In genomic region chr6:43725643-43726580, GRCh38 we compare ENCODE assay signal across 10 cellular contexts. TPM values are rescaled to one million over a fixed set of nuclear protein-coding genes. Genes with fewer than 3 reads are reported as not detected.
DNase-seq lines count a peak whose midpoint lies in the region; TF ChIP-seq lines count a peak whose summit lies in the region.
"Had no signal": no experiment of that assay in that cellular context is flagged by ENCODE, and none has a peak within 500 bp of the region (broad histone marks: within the 10 kb centered on the region; RNA-seq: fewer than 3 reads in every experiment).

No MANE protein-coding gene starts in this region.

- peaks cover 33% of the 10 kb centered on the region for H3K4me1 Mint-ChIP-seq in MCF 10A (ENCODE audit: insufficient read depth, unreplicated experiment)

- H3K9me3 Mint-ChIP-seq in MCF 10A (ENCODE audit: unreplicated experiment): no peaks in the 10 kb centered on the region

- no peaks in the 10 kb centered on the region for H3K27me3 ChIP-seq in prostate gland (replicated peaks; ENCODE audit: insufficient read depth)

- no peaks in the 10 kb centered on the region for H3K9me3 ChIP-seq in prostate gland

- peaks cover 6% of the 10 kb centered on the region for H3K27me3 Mint-ChIP-seq in MCF 10A (ENCODE audit: insufficient read depth, unreplicated experiment)

- no peak for TF ChIP-seq POLR2A in NB4 (IDR thresholded peaks at IDR 0.05; ENCODE audit: extremely low read depth, insufficient read length)
- TF ChIP-seq POLR2A in prostate gland (IDR thresholded peaks at IDR 0.05): no peak

- POLR2A ChIA-PET in MCF 10A (lab: Yijun Ruan, JAX): interaction anchor here (0.5 to 2.6 kb wide), 14 partner anchors 12 to 520 kb away, joined by 3 to 55 read pairs (median 6); partner anchors contain the start of genes GTPBP2, MRPS18A and VEGFA

- 84% methylated on average over 7 of the region's 7 CpGs for WGBS in prostate gland

- H3K4me3 ChIP-seq in NB4 (ENCODE audit: low read depth, low read length) (peak overlapping the region; percentile 21), prostate gland (no peak overlapping the region)

- peak overlapping the region; percentile 42 for H3K4me3 Mint-ChIP-seq in MCF 10A (ENCODE audit: unreplicated experiment)

- BruUV-seq in MCF 10A (replicated peaks; lab: Mats Ljungman, UMichigan): no TSS peak

- H3K36me3 Mint-ChIP-seq in MCF 10A (ENCODE audit: insufficient read depth, unreplicated experiment): no peaks in the 10 kb centered on the region

- peaks cover 16% of the 10 kb centered on the region for H3K4me1 ChIP-seq in prostate gland (replicated peaks)

- DNase-seq in NCI-H2107 treated with DMSO at 0.1 percent for 48 hours (lab: John Stamatoyannopoulos, UW; ENCODE audit: unreplicated experiment) (peak; percentile 39), NCI-H2107 (lab: John Stamatoyannopoulos, UW) (no peak), NB4 (ENCODE audit: low read depth) (no peak), MCF 10A (ENCODE audit: unreplicated experiment) (no peak), prostate gland (ENCODE audit: low spot score) (no peak), LoVo (ENCODE audit: low spot score) (no peak), amygdala (lab: John Stamatoyannopoulos, UW) (no peak)
- no peak for DNase-seq in stimulated activated CD4-positive, alpha-beta T cell treated with anti-CD3 and anti-CD28 coated beads, Interleukin-1b, Interleukin-23, amount 100 ng/mL, for 48 hours
- DNase-seq: 8988T, retina had no signal

- CTCF ChIA-PET in MCF 10A (lab: Yijun Ruan, JAX): interaction anchor here (0.7 to 3.0 kb wide), 6 partner anchors 32 to 353 kb away, joined by 3 to 41 read pairs (median 13); partner anchors contain the start of gene VEGFA

- TF ChIP-seq CTCF in NB4 (IDR thresholded peaks at IDR 0.05; ENCODE audit: low read depth, low read length) (no peak), MCF 10A (IDR thresholded peaks at IDR 0.05; ENCODE audit: unreplicated experiment) (no peak), prostate gland (IDR thresholded peaks at IDR 0.05) (no peak)

- H3K27ac Mint-ChIP-seq in MCF 10A (ENCODE audit: low read depth, unreplicated experiment): no peak overlapping the region

- H3K36me3 ChIP-seq in prostate gland: no peaks in the 10 kb centered on the region

- intact Hi-C loops in MCF 10A (cut with micrococcal nuclease) (loop anchor here (1.0 kb wide), 2 partner anchors 59 to 284 kb away; no protein-coding TSS in a partner anchor), prostate gland (cut with DNase I) (no loop called here)

- H3K27ac ChIP-seq in prostate gland: peak overlapping the region; percentile 28 to 84

RNA-seq across cellular contexts. Expression of gene MRPS18A, which starts 38.3 kb away (rescaled TPM):
- total RNA-seq in MCF 10A (2022) (69.1 and 79.5 TPM in 2 replicates), prostate gland (10 to 100 TPM; 56.6 to 56.9 TPM)

RNA-seq across cellular contexts. Expression of gene VEGFA, which starts 44.1 kb away (rescaled TPM):
- total RNA-seq in MCF 10A (2022): 265 and 366 TPM in 2 replicates
- total RNA-seq in prostate gland: 100 to 1,000 TPM; 127 to 335 TPM
